Comparison of ENCODE assay signal across 19 cellular contexts in genomic region chr6:15324427-15324985, GRCh38.
"Had no signal": no experiment of that assay in that cellular context is flagged by ENCODE, and none has a peak within 500 bp of the region (broad histone marks: within the 10 kb centered on the region; RNA-seq: fewer than 3 reads in every experiment).

No MANE protein-coding gene starts in this region.

- H3K36me3 ChIP-seq: heart right ventricle, left ventricle myocardium inferior, ovary, stomach had no signal

- ATAC-seq: activated T-cell treated with anti-CD3 and anti-CD28 coated beads, Interleukin-2, amount 50 U/mL, for 4 hours; esophagus mucosa; heart right ventricle; T-cell had no signal

- H3K27ac Mint-ChIP-seq: T-cell, type B pancreatic cell had no signal

- H3K4me3 Mint-ChIP-seq: activated CD4-positive, alpha-beta T cell treated with anti-CD3 and anti-CD28 coated beads, Interleukin-2, amount 10 ng/mL, durations not matched to agents 24 days and 14 days; activated T-cell treated with anti-CD3 and anti-CD28 coated beads, Interleukin-2, amount 50 U/mL, for 4 hours; T-cell; type B pancreatic cell had no signal

- H3K36me3 Mint-ChIP-seq: T-cell had no signal

- DNase-seq: activated CD4-positive, alpha-beta T cell treated with anti-CD3 and anti-CD28 coated beads, Interleukin-2, amount 10 ng/mL, durations not matched to agents 24 days and 14 days; activated CD8-positive, alpha-beta memory T cell treated with anti-CD3 and anti-CD28 coated beads, Interleukin-2, amount 50 U/mL, for 4 hours; activated naive CD4-positive, alpha-beta T cell treated with anti-CD3 and anti-CD28 coated beads, Interleukin-2, amount 50 U/mL, for 16 hours; activated T-cell treated with anti-CD3 and anti-CD28 coated beads, Interleukin-2, amount 50 U/mL, for 4 hours; cerebellar nuclear complex; cortex of kidney; effector CD8-positive, alpha-beta T cell; heart right ventricle; left ventricle myocardium inferior; ovary; stimulated activated CD4-positive, alpha-beta T cell treated with anti-CD3 and anti-CD28 coated beads, Interleukin-12 subunit alpha, Interleukin-12 subunit beta, amount 100 ng/mL, for 4 hours; stimulated activated CD4-positive, alpha-beta T cell treated with anti-CD3 and anti-CD28 coated beads, Interleukin-1b, Interleukin-23, amount 100 ng/mL, for 48 hours; stimulated activated CD8-positive, alpha-beta memory T cell treated with anti-CD3 and anti-CD28 coated beads, Interleukin-4, amount 100 ng/mL, for 48 hours; stomach; T-cell; T-helper 9 cell had no signal

- H3K27ac ChIP-seq: heart right ventricle, left ventricle myocardium inferior, ovary had no signal

- H3K27me3 Mint-ChIP-seq: activated CD4-positive, alpha-beta T cell treated with anti-CD3 and anti-CD28 coated beads, Interleukin-2, amount 10 ng/mL, durations not matched to agents 24 days and 14 days; memory B cell; T-cell; type B pancreatic cell had no signal

- H3K9me3 Mint-ChIP-seq: activated CD4-positive, alpha-beta T cell treated with anti-CD3 and anti-CD28 coated beads, Interleukin-2, amount 10 ng/mL, durations not matched to agents 24 days and 14 days; activated T-cell treated with anti-CD3 and anti-CD28 coated beads, Interleukin-2, amount 50 U/mL, for 4 hours; memory B cell; T-cell; type B pancreatic cell had no signal

- H3K27me3 ChIP-seq: heart right ventricle, ovary, stomach had no signal

- H3K9me3 ChIP-seq: heart right ventricle, left ventricle myocardium inferior, ovary, stomach had no signal

- H3K4me3 ChIP-seq: heart right ventricle, left ventricle myocardium inferior, ovary, stomach had no signal
